ENCODE assay signal across 1 cellular context in the genomic region with DNA sequence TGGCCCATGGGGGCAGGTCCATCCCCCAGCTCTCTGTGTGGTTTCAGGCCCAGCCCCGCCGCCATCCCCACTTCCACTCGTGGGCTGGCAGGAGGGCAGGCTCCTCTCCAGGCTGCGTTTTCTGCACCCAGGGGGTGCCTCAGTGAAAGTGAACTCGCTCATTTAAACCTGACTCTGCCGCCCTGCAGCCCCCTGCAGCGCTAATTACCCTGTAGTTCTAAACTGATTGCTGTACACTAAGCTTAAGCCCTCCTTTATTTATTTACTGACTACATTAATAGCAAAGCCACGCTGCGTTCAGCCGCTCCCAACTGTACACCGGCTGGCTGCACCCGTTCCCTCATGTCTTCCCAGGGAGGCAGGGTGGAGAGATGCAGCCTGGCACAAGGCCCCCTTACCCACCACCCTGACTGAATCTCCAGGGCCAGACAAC.
TF ChIP-seq lines count a peak whose summit lies in the region.

No MANE protein-coding gene starts in this region.

TF ChIP-seq in WTC11, 78 proteins besides CTCF, POLR2A, EP300 and RAD21 (continued from another document):
- TF ChIP-seq, protein P1, sequence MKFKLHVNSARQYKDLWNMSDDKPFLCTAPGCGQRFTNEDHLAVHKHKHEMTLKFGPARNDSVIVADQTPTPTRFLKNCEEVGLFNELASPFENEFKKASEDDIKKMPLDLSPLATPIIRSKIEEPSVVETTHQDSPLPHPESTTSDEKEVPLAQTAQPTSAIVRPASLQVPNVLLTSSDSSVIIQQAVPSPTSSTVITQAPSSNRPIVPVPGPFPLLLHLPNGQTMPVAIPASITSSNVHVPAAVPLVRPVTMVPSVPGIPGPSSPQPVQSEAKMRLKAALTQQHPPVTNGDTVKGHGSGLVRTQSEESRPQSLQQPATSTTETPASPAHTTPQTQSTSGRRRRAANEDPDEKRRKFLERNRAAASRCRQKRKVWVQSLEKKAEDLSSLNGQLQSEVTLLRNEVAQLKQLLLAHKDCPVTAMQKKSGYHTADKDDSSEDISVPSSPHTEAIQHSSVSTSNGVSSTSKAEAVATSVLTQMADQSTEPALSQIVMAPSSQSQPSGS (CRISPR knock-in tag; IDR thresholded peaks at IDR 0.05; ENCODE audit: borderline replicate concordance, low read depth): no peak
- TF ChIP-seq TEAD4 (CRISPR knock-in tag; IDR thresholded peaks at IDR 0.05): no peak
- TF ChIP-seq NR1H2 (CRISPR knock-in tag; IDR thresholded peaks at IDR 0.05): no peak
- TF ChIP-seq, protein P2, sequence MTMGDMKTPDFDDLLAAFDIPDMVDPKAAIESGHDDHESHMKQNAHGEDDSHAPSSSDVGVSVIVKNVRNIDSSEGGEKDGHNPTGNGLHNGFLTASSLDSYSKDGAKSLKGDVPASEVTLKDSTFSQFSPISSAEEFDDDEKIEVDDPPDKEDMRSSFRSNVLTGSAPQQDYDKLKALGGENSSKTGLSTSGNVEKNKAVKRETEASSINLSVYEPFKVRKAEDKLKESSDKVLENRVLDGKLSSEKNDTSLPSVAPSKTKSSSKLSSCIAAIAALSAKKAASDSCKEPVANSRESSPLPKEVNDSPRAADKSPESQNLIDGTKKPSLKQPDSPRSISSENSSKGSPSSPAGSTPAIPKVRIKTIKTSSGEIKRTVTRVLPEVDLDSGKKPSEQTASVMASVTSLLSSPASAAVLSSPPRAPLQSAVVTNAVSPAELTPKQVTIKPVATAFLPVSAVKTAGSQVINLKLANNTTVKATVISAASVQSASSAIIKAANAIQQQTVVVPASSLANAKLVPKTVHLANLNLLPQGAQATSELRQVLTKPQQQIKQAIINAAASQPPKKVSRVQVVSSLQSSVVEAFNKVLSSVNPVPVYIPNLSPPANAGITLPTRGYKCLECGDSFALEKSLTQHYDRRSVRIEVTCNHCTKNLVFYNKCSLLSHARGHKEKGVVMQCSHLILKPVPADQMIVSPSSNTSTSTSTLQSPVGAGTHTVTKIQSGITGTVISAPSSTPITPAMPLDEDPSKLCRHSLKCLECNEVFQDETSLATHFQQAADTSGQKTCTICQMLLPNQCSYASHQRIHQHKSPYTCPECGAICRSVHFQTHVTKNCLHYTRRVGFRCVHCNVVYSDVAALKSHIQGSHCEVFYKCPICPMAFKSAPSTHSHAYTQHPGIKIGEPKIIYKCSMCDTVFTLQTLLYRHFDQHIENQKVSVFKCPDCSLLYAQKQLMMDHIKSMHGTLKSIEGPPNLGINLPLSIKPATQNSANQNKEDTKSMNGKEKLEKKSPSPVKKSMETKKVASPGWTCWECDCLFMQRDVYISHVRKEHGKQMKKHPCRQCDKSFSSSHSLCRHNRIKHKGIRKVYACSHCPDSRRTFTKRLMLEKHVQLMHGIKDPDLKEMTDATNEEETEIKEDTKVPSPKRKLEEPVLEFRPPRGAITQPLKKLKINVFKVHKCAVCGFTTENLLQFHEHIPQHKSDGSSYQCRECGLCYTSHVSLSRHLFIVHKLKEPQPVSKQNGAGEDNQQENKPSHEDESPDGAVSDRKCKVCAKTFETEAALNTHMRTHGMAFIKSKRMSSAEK (CRISPR knock-in tag; IDR thresholded peaks at IDR 0.05; ENCODE audit: borderline replicate concordance): no peak
- no peak for TF ChIP-seq NR2C2 (CRISPR knock-in tag; IDR thresholded peaks at IDR 0.05)
- no peak for TF ChIP-seq HMGA2 (CRISPR knock-in tag; IDR thresholded peaks at IDR 0.05)
- TF ChIP-seq, protein P3, sequence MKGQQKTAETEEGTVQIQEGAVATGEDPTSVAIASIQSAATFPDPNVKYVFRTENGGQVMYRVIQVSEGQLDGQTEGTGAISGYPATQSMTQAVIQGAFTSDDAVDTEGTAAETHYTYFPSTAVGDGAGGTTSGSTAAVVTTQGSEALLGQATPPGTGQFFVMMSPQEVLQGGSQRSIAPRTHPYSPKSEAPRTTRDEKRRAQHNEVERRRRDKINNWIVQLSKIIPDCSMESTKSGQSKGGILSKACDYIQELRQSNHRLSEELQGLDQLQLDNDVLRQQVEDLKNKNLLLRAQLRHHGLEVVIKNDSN (CRISPR knock-in tag; IDR thresholded peaks at IDR 0.05): no peak
- TF ChIP-seq, protein P4, sequence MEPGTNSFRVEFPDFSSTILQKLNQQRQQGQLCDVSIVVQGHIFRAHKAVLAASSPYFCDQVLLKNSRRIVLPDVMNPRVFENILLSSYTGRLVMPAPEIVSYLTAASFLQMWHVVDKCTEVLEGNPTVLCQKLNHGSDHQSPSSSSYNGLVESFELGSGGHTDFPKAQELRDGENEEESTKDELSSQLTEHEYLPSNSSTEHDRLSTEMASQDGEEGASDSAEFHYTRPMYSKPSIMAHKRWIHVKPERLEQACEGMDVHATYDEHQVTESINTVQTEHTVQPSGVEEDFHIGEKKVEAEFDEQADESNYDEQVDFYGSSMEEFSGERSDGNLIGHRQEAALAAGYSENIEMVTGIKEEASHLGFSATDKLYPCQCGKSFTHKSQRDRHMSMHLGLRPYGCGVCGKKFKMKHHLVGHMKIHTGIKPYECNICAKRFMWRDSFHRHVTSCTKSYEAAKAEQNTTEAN (CRISPR knock-in tag; IDR thresholded peaks at IDR 0.05): no peak
